In genomic region chr9:134341306-134341705, GRCh38 we compare ENCODE assay signal across 12 cellular contexts. TPM values are rescaled to one million over a fixed set of nuclear protein-coding genes. Genes with fewer than 3 reads are reported as not detected.
DNase-seq lines count a peak whose midpoint lies in the region; FAIRE-seq and TF ChIP-seq lines count a peak whose summit lies in the region.
"Had no signal": no experiment of that assay in that cellular context is flagged by ENCODE, and none has a peak within 500 bp of the region (broad histone marks: within the 10 kb centered on the region; RNA-seq: fewer than 3 reads in every experiment).

No MANE protein-coding gene starts in this region.

- CTCF ChIA-PET in RWPE1 (lab: Yijun Ruan, JAX) (interaction anchor here (1.6 kb wide), 1 partner anchor 102 kb away, joined by 8 read pairs; no protein-coding TSS in a partner anchor), endothelial cell of umbilical vein (lab: Charles Lee) (interaction anchor here (0.6 to 2.2 kb wide), 10 partner anchors 11 to 178 kb away, joined by 3 to 8 read pairs (median 5); no protein-coding TSS in a partner anchor)

- H3K4me1 Mint-ChIP-seq in activated CD4-positive, alpha-beta T cell treated with anti-CD3 and anti-CD28 coated beads, Interleukin-2, amount 10 ng/mL, durations not matched to agents 24 days and 14 days = peaks cover 3% of the 10 kb centered on the region

- TF ChIP-seq CTCF in RWPE1 (conservative IDR thresholded peaks at IDR 0.05; ENCODE audit: low read depth) (no peak), endothelial cell of umbilical vein (IDR thresholded peaks at IDR 0.05; ENCODE audit: extremely low read depth in 1 of 2, insufficient read depth in 1 of 2, low read depth in 1 of 2, low read length in 2 of 2) (no peak)

- peak overlapping the region; percentile 28 for H3K9ac ChIP-seq in endothelial cell of umbilical vein (replicated peaks; ENCODE audit: extremely low read depth, insufficient read depth, low read length)
- H3K9ac ChIP-seq in muscle layer of colon (ENCODE audit: low read length) = no peak overlapping the region
- H3K9ac ChIP-seq in GM23248 = no peak overlapping the region

- H3K27ac Mint-ChIP-seq in activated CD4-positive, alpha-beta T cell treated with anti-CD3 and anti-CD28 coated beads, Interleukin-2, amount 10 ng/mL, durations not matched to agents 24 days and 14 days = no peak overlapping the region
- H3K27ac Mint-ChIP-seq: activated naive CD8-positive, alpha-beta T cell had no signal

- H3K4me3 ChIP-seq in endothelial cell of umbilical vein (replicated peaks in 1 of 3; ENCODE audit: insufficient read depth in 1 of 3, low read depth in 1 of 3, low read length in 3 of 3) (no peak overlapping the region), muscle layer of colon (ENCODE audit: low read depth in 1 of 2, low read length in 2 of 2) (peak overlapping the region in 1 of 2 donors; percentile 22), GM23248 (no peak overlapping the region)

- H3K4me2 ChIP-seq in endothelial cell of umbilical vein (ENCODE audit: insufficient read depth, low read length) (peak overlapping the region; percentile 23), GM23248 (ENCODE audit: unreplicated experiment) (no peak overlapping the region)

- no peak overlapping the region for H2AFZ ChIP-seq in endothelial cell of umbilical vein (ENCODE audit: low read depth, low read length)
- H2AFZ ChIP-seq in GM23248 = no peak overlapping the region

- H4K20me1 ChIP-seq in endothelial cell of umbilical vein (replicated peaks; ENCODE audit: control insufficient read depth, extremely low read depth, insufficient read depth, low read length) (no peaks in the 10 kb centered on the region), GM23248 (ENCODE audit: insufficient read depth) (peaks cover 11% of the 10 kb centered on the region)

- no peaks in the 10 kb centered on the region for H3K9me3 Mint-ChIP-seq in activated CD4-positive, alpha-beta T cell treated with anti-CD3 and anti-CD28 coated beads, Interleukin-2, amount 10 ng/mL, durations not matched to agents 24 days and 14 days

- dilution Hi-C loops in endothelial cell of umbilical vein (cut with MboI; ENCODE audit: extremely low pct_ligation_motif_present, low sequenced_read_pairs) = no loop called here

- H3F3A ChIP-seq in GM23248 (ENCODE audit: insufficient read depth) = no peaks in the 10 kb centered on the region

- H3K27me3 ChIP-seq in endothelial cell of umbilical vein (ENCODE audit: control insufficient read depth in 2 of 2, insufficient read depth in 2 of 2, low read length in 2 of 2) = no peaks in the 10 kb centered on the region
- H3K27me3 ChIP-seq in muscle layer of colon (ENCODE audit: control insufficient read depth in 1 of 2, insufficient read depth in 2 of 2, low read length in 2 of 2) = no peaks in the 10 kb centered on the region
- no peaks in the 10 kb centered on the region for H3K27me3 ChIP-seq in GM23248 (replicated peaks; ENCODE audit: insufficient read depth)

- WGBS in GM23248 (ENCODE audit: low coverage in 1 of 2, low lambda C conversion rate in 2 of 2, missing lambda C conversion rate in 2 of 2), 2 experiments = 59 to 72% methylated on average over 9 of the region's 9 CpGs

- POLR2A ChIA-PET in RWPE1 (lab: Yijun Ruan, JAX; ENCODE audit: low non-redundant PET) = interaction anchor here (0.8 kb wide), 1 partner anchor 14 kb away, joined by 5 read pairs; no protein-coding TSS in a partner anchor
- POLR2A ChIA-PET in endothelial cell of umbilical vein (lab: Charles Lee) = interaction anchor here (1.2 kb wide), 1 partner anchor 52 kb away, joined by 4 read pairs; no protein-coding TSS in a partner anchor

- no peak overlapping the region for H3K4me3 Mint-ChIP-seq in activated CD4-positive, alpha-beta T cell treated with anti-CD3 and anti-CD28 coated beads, Interleukin-2, amount 10 ng/mL, durations not matched to agents 24 days and 14 days
- H3K4me3 Mint-ChIP-seq: activated naive CD8-positive, alpha-beta T cell had no signal

- in situ Hi-C loops in GM23248 (cut with MboI) = no loop called here

- no peak for TF ChIP-seq POLR2A in endothelial cell of umbilical vein (IDR thresholded peaks at IDR 0.05; ENCODE audit: low read depth, low read length)
- TF ChIP-seq POLR2A in GM12892 (IDR thresholded peaks at IDR 0.05; ENCODE audit: low read depth, low read length) = no peak

- BruUV-seq in endothelial cell of umbilical vein (replicated peaks; lab: Mats Ljungman, UMichigan) = no TSS peak

- H3K27me3 Mint-ChIP-seq in activated CD4-positive, alpha-beta T cell treated with anti-CD3 and anti-CD28 coated beads, Interleukin-2, amount 10 ng/mL, durations not matched to agents 24 days and 14 days = no peaks in the 10 kb centered on the region
- H3K27me3 Mint-ChIP-seq: activated naive CD8-positive, alpha-beta T cell had no signal

- DNase-seq in RWPE1 (ENCODE audit: low spot score) = no peak
- no peak for DNase-seq in endothelial cell of umbilical vein (ENCODE audit: low read depth, low spot score)
- peak; percentile 81 for DNase-seq in ureter (ENCODE audit: low spot score)
- no peak for DNase-seq in GM12892 (ENCODE audit: insufficient read length)
- DNase-seq in NCI-H2081 treated with DMSO at 0.1 percent for 48 hours (lab: John Stamatoyannopoulos, UW) = no peak
- no peak for DNase-seq in GM23248
- no peak for DNase-seq in activated CD4-positive, alpha-beta T cell treated with anti-CD3 and anti-CD28 coated beads, Interleukin-2, amount 10 ng/mL, durations not matched to agents 24 days and 14 days
- DNase-seq: DMS79, IMR-90, retina had no signal

- no peak for FAIRE-seq in endothelial cell of umbilical vein (lab: Jason Lieb, UNC)
- FAIRE-seq in GM12892 (lab: Jason Lieb, UNC) = no peak

- H3K79me2 ChIP-seq in endothelial cell of umbilical vein (ENCODE audit: control insufficient read depth, insufficient read depth, low read length) = peaks cover 65% of the 10 kb centered on the region
- peaks cover 100% of the 10 kb centered on the region for H3K79me2 ChIP-seq in GM23248 (ENCODE audit: insufficient read depth)

- intact Hi-C loops in endothelial cell of umbilical vein (cut with micrococcal nuclease) = loop anchor here (2.0 to 5.0 kb wide), 3 partner anchors 37 to 1004 kb away; partner anchors contain the start of gene SURF6
- intact Hi-C loops in activated CD4-positive, alpha-beta T cell treated with anti-CD3 and anti-CD28 coated beads, Interleukin-2, amount 10 ng/mL, durations not matched to agents 24 days and 14 days (cut with micrococcal nuclease) = no loop called here

- H3K27ac ChIP-seq in RWPE1 (peak overlapping the region; percentile 99), endothelial cell of umbilical vein (ENCODE audit: insufficient read depth, low read depth, low read length) (peak overlapping the region; percentile 86), muscle layer of colon (ENCODE audit: low read depth, low read length) (peak overlapping the region; percentile 7), GM23248 (no peak overlapping the region)

- H3K9me3 ChIP-seq in endothelial cell of umbilical vein (replicated peaks; ENCODE audit: control insufficient read depth, insufficient read depth, low read length) (no peaks in the 10 kb centered on the region), muscle layer of colon (ENCODE audit: low read length) (no peaks in the 10 kb centered on the region), GM23248 (ENCODE audit: low read depth) (no peaks in the 10 kb centered on the region)

- H3K36me3 Mint-ChIP-seq in activated CD4-positive, alpha-beta T cell treated with anti-CD3 and anti-CD28 coated beads, Interleukin-2, amount 10 ng/mL, durations not matched to agents 24 days and 14 days (ENCODE audit: low read depth) = no peaks in the 10 kb centered on the region
- H3K36me3 Mint-ChIP-seq: activated naive CD8-positive, alpha-beta T cell had no signal

- no peaks in the 10 kb centered on the region for H3K9me2 ChIP-seq in GM23248 (ENCODE audit: insufficient read depth)

- no peaks in the 10 kb centered on the region for H3K9me1 ChIP-seq in endothelial cell of umbilical vein (replicated peaks; ENCODE audit: control insufficient read depth, extremely low read depth, insufficient read depth, low read length)

- H3K36me3 ChIP-seq in endothelial cell of umbilical vein (ENCODE audit: control insufficient read depth in 2 of 2, extremely low read depth in 1 of 2, insufficient read depth in 2 of 2, low read length in 2 of 2) (no peaks in the 10 kb centered on the region), muscle layer of colon (ENCODE audit: insufficient read depth, low read length) (no peaks in the 10 kb centered on the region), GM23248 (ENCODE audit: low read depth) (no peaks in the 10 kb centered on the region)

- H3K4me1 ChIP-seq in endothelial cell of umbilical vein (ENCODE audit: control insufficient read depth, extremely low read depth, insufficient read depth, low read length) (peaks cover 45% of the 10 kb centered on the region), muscle layer of colon (ENCODE audit: insufficient read depth, low read length) (peaks cover 85% of the 10 kb centered on the region), GM23248 (ENCODE audit: insufficient read depth) (no peaks in the 10 kb centered on the region)

TF ChIP-seq in endothelial cell of umbilical vein, 7 proteins besides CTCF, POLR2A, EP300 and RAD21 (continues in another document):
- TF ChIP-seq GATA2 (IDR thresholded peaks at IDR 0.05; ENCODE audit: insufficient read depth, insufficient read length, low read depth, low read length) (no peak), FOS (IDR thresholded peaks at IDR 0.05; ENCODE audit: borderline replicate concordance, insufficient read depth, low read length) (no peak), EZH2 (IDR thresholded peaks at IDR 0.05; ENCODE audit: borderline replicate concordance, low read depth, low read length, severe bottlenecking) (no peak)
- TF ChIP-seq, protein P1, sequence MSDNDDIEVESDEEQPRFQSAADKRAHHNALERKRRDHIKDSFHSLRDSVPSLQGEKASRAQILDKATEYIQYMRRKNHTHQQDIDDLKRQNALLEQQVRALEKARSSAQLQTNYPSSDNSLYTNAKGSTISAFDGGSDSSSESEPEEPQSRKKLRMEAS (IDR thresholded peaks at IDR 0.05; ENCODE audit: insufficient read depth, insufficient read length) = no peak

RNA-seq across cellular contexts. Expression of gene RXRA, which starts 15.1 kb away (rescaled TPM):
- 37.4 and 38.9 TPM in 2 replicates for total RNA-seq in endothelial cell of umbilical vein
- polyA plus RNA-seq in endothelial cell of umbilical vein = 14.9 and 15.4 TPM in 2 replicates
- 13.0 and 17.0 TPM in 2 replicates for polyA plus RNA-seq in endothelial cell of umbilical vein (2011; cell fraction: cytosol; rRNA removed)
- polyA plus RNA-seq in endothelial cell of umbilical vein (2011; cell fraction: nucleus; rRNA removed) = 14.6 and 14.9 TPM in 2 replicates
- polyA plus RNA-seq in endothelial cell of umbilical vein (2012) = 20.7 and 26.0 TPM in 2 replicates
- polyA minus RNA-seq in endothelial cell of umbilical vein = 13.7 and 18.4 TPM in 2 replicates
- polyA minus RNA-seq in endothelial cell of umbilical vein (2011; cell fraction: cytosol; rRNA and poly(A)+ RNA removed) = 25.0 TPM
- 10.7 and 20.4 TPM in 2 replicates for polyA minus RNA-seq in endothelial cell of umbilical vein (2011; cell fraction: nucleus; rRNA and poly(A)+ RNA removed)
- total RNA-seq in ureter = 173 TPM
- polyA plus RNA-seq in GM12892 (2012; ENCODE audit: missing spikeins) = 19.7 TPM
- 26.1 and 34.8 TPM in 2 replicates for total RNA-seq in GM23248 (2014; rRNA removed; shearing (Covaris generic))
- polyA plus RNA-seq in GM23248 (2016; fragmentation: Nextera tagmentation; extraction: Ambion mirVana) = 3.5 and 3.9 TPM in 2 replicates
- total RNA-seq in activated CD4-positive, alpha-beta T cell treated with anti-CD3 and anti-CD28 coated beads, Interleukin-2, amount 10 ng/mL, durations not matched to agents 24 days and 14 days = 4.0 and 4.8 TPM in 2 replicates
